Comparison of ENCODE assay signal across 8 cellular contexts in genomic region chrX:134026732-134027311, GRCh38. TPM values are rescaled to one million over a fixed set of nuclear protein-coding genes. Genes with fewer than 3 reads are reported as not detected.
DNase-seq lines count a peak whose midpoint lies in the region; ATAC-seq, FAIRE-seq and TF ChIP-seq lines count a peak whose summit lies in the region.

No MANE protein-coding gene starts in this region.

- H3K27me3 ChIP-seq in PC-9 (ENCODE audit: insufficient read depth, low read depth) = no peaks in the 10 kb centered on the region

- ATAC-seq in stimulated activated naive CD8-positive, alpha-beta T cell treated with anti-CD3 and anti-CD28 coated beads, Interleukin-15, Interleukin-2, amounts not matched to agents 100 U/mL and 50 U/mL, for 24 hours = no peak
- ATAC-seq in GM21360 (IDR thresholded peaks at IDR 0.05; ENCODE audit: unreplicated experiment) (no peak), GM21576 (IDR thresholded peaks at IDR 0.05; ENCODE audit: unreplicated experiment) (no peak)

- no peaks in the 10 kb centered on the region for H3F3A ChIP-seq in PC-9 (ENCODE audit: insufficient read depth, low read depth)

- H3K9me3 ChIP-seq in PC-9 (ENCODE audit: insufficient read depth, low read depth) = no peaks in the 10 kb centered on the region
- H3K9me3 ChIP-seq in kidney (ENCODE audit: control insufficient read depth in 1 of 2, low read length in 2 of 2) = no peaks in the 10 kb centered on the region

- CTCF ChIA-PET in PC-9 (lab: Charles Lee) = interaction anchor here (0.7 kb wide), 1 partner anchor 12 kb away, joined by 5 read pairs; no protein-coding TSS in a partner anchor

- H3K4me1 ChIP-seq in PC-9 (replicated peaks; ENCODE audit: insufficient read depth) = no peaks in the 10 kb centered on the region
- no peaks in the 10 kb centered on the region for H3K4me1 ChIP-seq in kidney (ENCODE audit: control insufficient read depth in 1 of 2, insufficient read depth in 1 of 2, low read depth in 1 of 2, low read length in 2 of 2)

- H3K9me2 ChIP-seq in PC-9 (ENCODE audit: insufficient read depth) = no peaks in the 10 kb centered on the region

- POLR2A ChIA-PET in PC-9 (lab: Charles Lee; ENCODE audit: unreplicated experiment) = no interaction called here

- peak; percentile 29 for FAIRE-seq in kidney (lab: Jason Lieb, UNC)

- H4K20me1 ChIP-seq in PC-9 (ENCODE audit: insufficient read depth) = no peaks in the 10 kb centered on the region; the same call in 1 of the 2 replicates

- peak overlapping the region in 1 of 2 donors; percentile 28 for H3K9ac ChIP-seq in kidney (ENCODE audit: low read length in 2 of 2)

- peak; percentile 62 for TF ChIP-seq CTCF in AG09319 (IDR thresholded peaks at IDR 0.05; ENCODE audit: low read depth, low read length)
- peak; percentile 24; the same call in 1 of the 2 replicates for TF ChIP-seq CTCF in GM12875 (IDR thresholded peaks at IDR 0.05; ENCODE audit: borderline replicate concordance, insufficient read depth, low read depth, low read length)
- TF ChIP-seq CTCF in PC-9 (conservative IDR thresholded peaks at IDR 0.05) = peak; percentile 45; the same call in 1 of the 2 replicates
- TF ChIP-seq CTCF in cardiac fibroblast (IDR thresholded peaks at IDR 0.05; ENCODE audit: low read depth, low read length) = peak; percentile 26
- TF ChIP-seq CTCF in kidney (IDR thresholded peaks at IDR 0.05; ENCODE audit: borderline replicate concordance, extremely low read depth, insufficient read depth) = peak; percentile 46

- intact Hi-C loops in PC-9 (cut with micrococcal nuclease; ENCODE audit: unreplicated experiment) = loop anchor here (5.0 kb wide), 1 partner anchor 235 kb away; no protein-coding TSS in a partner anchor
- intact Hi-C loops in kidney (cut with DNase I) = no loop called here

- no peak overlapping the region for H2AFZ ChIP-seq in PC-9

- no peak overlapping the region for H3K4me3 ChIP-seq in GM12875 (ENCODE audit: low read depth, low read length)
- H3K4me3 ChIP-seq in PC-9 = no peak overlapping the region
- H3K4me3 ChIP-seq in cardiac fibroblast (replicated peaks in 1 of 2; ENCODE audit: low read depth in 2 of 2, low read length in 2 of 2) = no peak overlapping the region
- peak overlapping the region; percentile 43 to 58 for H3K4me3 ChIP-seq in kidney (ENCODE audit: low read length in 2 of 2)

- H3K4me2 ChIP-seq in PC-9 = no peak overlapping the region

- H3K79me2 ChIP-seq in PC-9 (ENCODE audit: low read depth) = no peaks in the 10 kb centered on the region

- BruUV-seq in PC-9 (replicated peaks; lab: Mats Ljungman, UMichigan) = no TSS peak

- H3K27ac ChIP-seq in PC-9 (no peak overlapping the region), kidney (ENCODE audit: low read depth in 2 of 2, low read length in 2 of 2) (no peak overlapping the region)

- DNase-seq in AG09319 (ENCODE audit: extremely low read depth, low read depth) (peak; percentile 24), PC-9 (peak in 1 of 2 experiments; percentile 6), cardiac fibroblast (ENCODE audit: low read depth in 2 of 2) (peak; percentile 17 to 64), kidney (no peak)
- DNase-seq in stimulated activated naive CD8-positive, alpha-beta T cell treated with anti-CD3 and anti-CD28 coated beads, Interleukin-15, Interleukin-2, amounts not matched to agents 100 U/mL and 50 U/mL, for 24 hours = peak; percentile 10

- H3K36me3 ChIP-seq in PC-9 (ENCODE audit: low read depth) (no peaks in the 10 kb centered on the region), kidney (ENCODE audit: control insufficient read depth in 1 of 2, insufficient read depth in 2 of 2, low read length in 2 of 2) (no peaks in the 10 kb centered on the region)

RNA-seq across cellular contexts. Expression of gene GPC3, which starts 41.4 kb away (rescaled TPM):
- total RNA-seq in PC-9 (2021) = not detected in 2 replicates
- total RNA-seq in kidney = 43.0 TPM
- polyA plus RNA-seq in kidney (ENCODE audit: insufficient read depth, low read depth, low replicate concordance) = 52.5 TPM

Comparison
In these comparisons a context has a peak if more than half of its experiments do, and no peak if none do; other contexts are left out.
1. H3K4me3 ChIP-seq: peak in kidney (2 of 2); none in GM12875 (single experiment), PC-9 (single experiment) and cardiac fibroblast (0 of 2).
2. RNA of gene GPC3, which starts 41.4 kb away (total RNA-seq): 43.0 TPM in kidney (single experiment); not detected in PC-9; every median in the first group is over 10 times any median in the second.
3. Peak in every context shown above with its lines, with median percentiles within 50 percentile points of each other: CTCF ChIP-seq.